ENCODE assay signal across 28 cellular contexts in the genomic region with DNA sequence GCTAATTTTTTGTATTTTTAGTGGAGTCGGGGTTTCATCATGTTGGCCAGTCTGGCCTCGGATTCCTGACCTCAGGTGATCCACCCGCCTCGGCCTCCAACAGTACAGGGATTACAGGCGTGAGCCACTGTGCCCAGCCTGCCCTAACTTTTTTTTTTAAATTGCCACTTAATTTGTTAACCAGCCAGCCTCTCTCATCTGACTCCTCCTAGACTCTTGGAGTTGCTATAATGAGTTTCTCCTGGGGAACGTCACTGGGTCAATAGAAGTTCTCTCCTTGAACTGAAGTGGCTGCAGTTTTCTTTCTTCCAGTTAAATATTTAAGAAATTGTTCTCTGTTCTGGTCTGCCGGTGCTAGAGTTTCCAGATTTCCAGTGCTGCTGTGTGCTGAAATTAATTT. TPM values are rescaled to one million over a fixed set of nuclear protein-coding genes. Genes with fewer than 3 reads are reported as not detected.
"Had no signal": no experiment of that assay in that cellular context is flagged by ENCODE, and none has a peak within 500 bp of the region (broad histone marks: within the 10 kb centered on the region; RNA-seq: fewer than 3 reads in every experiment).

No MANE protein-coding gene starts in this region.

- H3K27me3 ChIP-seq: suprapubic skin, testis, thyroid gland, tibial artery, tibial nerve, transverse colon, upper lobe of left lung, uterus, vagina had no signal

- H3K9me3 ChIP-seq: stomach, suprapubic skin, testis, thoracic aorta, thyroid gland, tibial artery, tibial nerve, transverse colon, upper lobe of left lung, uterus, vagina had no signal

- H3K4me1 ChIP-seq: stomach, suprapubic skin, testis, thyroid gland, tibial artery, tibial nerve, transverse colon, upper lobe of left lung, uterus, vagina had no signal

- ATAC-seq: stimulated activated effector memory CD8-positive, alpha-beta T cell treated with anti-CD3 and anti-CD28 coated beads, Interleukin-12 subunit alpha, Interleukin-12 subunit beta, amount 100 ng/mL, for 72 hours; stimulated activated memory B cell treated with anti-CD40 and anti-IgM and Interleukin-4, amounts not matched to agents 10 μg/mL and 1 μg/mL and 100 μg/mL, for 72 hours; stimulated activated naive B cell treated with anti-CD40 and anti-IgM and Interleukin-4, amounts not matched to agents 10 μg/mL and 1 μg/mL and 100 μg/mL, for 72 hours; stimulated activated naive CD8-positive, alpha-beta T cell treated with anti-CD3 and anti-CD28 coated beads, Interleukin-15, amount 100 ng/mL, for 72 hours; stimulated activated naive CD8-positive, alpha-beta T cell treated with anti-CD3 and anti-CD28 coated beads, Interleukin-15, Interleukin-2, amounts not matched to agents 100 U/mL and 50 U/mL, for 24 hours had no signal

- H3K27ac ChIP-seq: stomach, suprapubic skin, testis, thoracic aorta, thyroid gland, tibial artery, tibial nerve, transverse colon, upper lobe of left lung, uterus, vagina had no signal

- DNase-seq: stimulated activated CD4-positive, alpha-beta T cell treated with anti-CD3 and anti-CD28 coated beads, Interleukin-2, amount 100 ng/mL, for 48 hours; stimulated activated CD4-positive, alpha-beta T cell treated with anti-CD3 and anti-CD28 coated beads, Interleukin-4, amount 100 ng/mL, for 1 hour; stimulated activated CD4-positive, alpha-beta T cell treated with anti-CD3 and anti-CD28 coated beads, Interleukin-4, amount 100 ng/mL, for 24 hours; stimulated activated CD4-positive, alpha-beta T cell treated with anti-CD3 and anti-CD28 coated beads, Interleukin-4, amount 100 ng/mL, for 4 hours; stimulated activated CD8-positive, alpha-beta memory T cell treated with anti-CD3 and anti-CD28 coated beads, Interleukin-4, amount 100 ng/mL, for 48 hours; stimulated activated naive B cell treated with anti-CD40 and anti-IgM and Interleukin-4, amounts not matched to agents 10 μg/mL and 1 μg/mL and 100 μg/mL, for 72 hours; stimulated activated naive CD4-positive, alpha-beta T cell; stimulated activated naive CD4-positive, alpha-beta T cell treated with Interleukin-2 at 50 U/mL for 16 hours; stimulated activated naive CD8-positive, alpha-beta T cell treated with anti-CD3 and anti-CD28 coated beads, Interleukin-15, amount 100 ng/mL, for 72 hours; stimulated activated naive CD8-positive, alpha-beta T cell treated with anti-CD3 and anti-CD28 coated beads, Interleukin-15, Interleukin-2, amounts not matched to agents 100 U/mL and 50 U/mL, for 24 hours; stomach; substantia nigra; testis; thyroid gland; tibial artery; transverse colon; trophoblast cell; uterus had no signal

- H3K36me3 ChIP-seq: stomach, suprapubic skin, thoracic aorta, thyroid gland, tibial artery, tibial nerve, transverse colon, upper lobe of left lung, uterus, vagina had no signal

- H3K4me3 ChIP-seq: stomach, suprapubic skin, testis, thoracic aorta, thyroid gland, tibial artery, tibial nerve, transverse colon, upper lobe of left lung, uterus, vagina had no signal

RNA-seq across cellular contexts. Expression of gene NEUROD6, which starts 27.7 kb away (rescaled TPM):
- total RNA-seq: stomach, subcutaneous adipose tissue, suprapubic skin, testis, thoracic aorta, thyroid gland, tibial nerve, transverse colon, upper lobe of left lung, ureter, urinary bladder, uterus, vagina had no signal
